ENCODE assay signal across 1 cellular context in genomic region chr12:9792185-9792900, GRCh38.
TF ChIP-seq lines count a peak whose summit lies in the region.

No MANE protein-coding gene starts in this region.

TF ChIP-seq in K562, 482 proteins besides CTCF, POLR2A, EP300 and RAD21:
- TF ChIP-seq DIDO1 (tag; IDR thresholded peaks at IDR 0.05; ENCODE audit: low read depth) (no peak), DACH1 (IDR thresholded peaks at IDR 0.05; ENCODE audit: partially characterized antibody) (peak; percentile 91), STAG1 (CRISPR knock-in tag; IDR thresholded peaks at IDR 0.05; ENCODE audit: borderline replicate concordance) (no peak)
